ENCODE assay signal across 8 cellular contexts in the genomic region with DNA sequence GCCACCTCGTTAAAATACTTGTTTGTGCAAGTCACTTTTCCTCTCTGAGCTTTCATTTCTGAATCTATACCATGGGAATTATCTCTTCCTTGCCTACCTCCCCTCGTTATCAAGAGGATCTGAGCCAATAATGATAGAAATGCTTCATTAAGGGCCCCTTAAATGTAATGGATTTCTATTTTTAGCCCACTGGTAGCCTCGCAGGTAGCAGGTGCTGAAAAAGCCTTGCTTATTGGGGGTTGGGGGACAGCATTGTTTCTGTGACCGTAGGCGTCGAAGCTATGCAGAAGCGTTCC. TPM values are rescaled to one million over a fixed set of nuclear protein-coding genes. Genes with fewer than 3 reads are reported as not detected.
DNase-seq lines count a peak whose midpoint lies in the region; ATAC-seq and TF ChIP-seq lines count a peak whose summit lies in the region.

No MANE protein-coding gene starts in this region.

- H3K9me3 ChIP-seq in cardiac muscle cell (ENCODE audit: low read depth) = no peaks in the 10 kb centered on the region
- no peaks in the 10 kb centered on the region for H3K9me3 ChIP-seq in ascending aorta
- no peaks in the 10 kb centered on the region for H3K9me3 ChIP-seq in lung (ENCODE audit: control insufficient read depth in 2 of 2, insufficient read depth in 1 of 2, low read length in 1 of 2)
- no peaks in the 10 kb centered on the region for H3K9me3 ChIP-seq in upper lobe of left lung

- intact Hi-C loops in Right ventricle myocardium inferior (cut with DNase I) = loop anchor here (5.0 kb wide), 2 partner anchors 104 to 186 kb away; no protein-coding TSS in a partner anchor
- intact Hi-C loops in ascending aorta (cut with DNase I) = loop anchor here (5.0 to 10.0 kb wide), 2 partner anchors 89 to 154 kb away; a partner anchor contains a TSS

- TF ChIP-seq EP300 in upper lobe of left lung (IDR thresholded peaks at IDR 0.05) = no peak

- no peak for TF ChIP-seq POLR2A in upper lobe of left lung (IDR thresholded peaks at IDR 0.05)

- whole genome bisulfite sequencing in lung, 2 donors = 5 to 7% methylated on average over 7 of the region's 7 CpGs
- WGBS in upper lobe of left lung, 2 donors = 4 to 6% methylated on average over 7 of the region's 7 CpGs

- H3K27ac ChIP-seq in cardiac muscle cell = no peak overlapping the region
- no peak overlapping the region for H3K27ac ChIP-seq in ascending aorta
- H3K27ac ChIP-seq in lung (ENCODE audit: low read depth in 1 of 2, low read length in 1 of 2) = no peak overlapping the region
- H3K27ac ChIP-seq in upper lobe of left lung = peak overlapping the region in 2 of 4 donors; percentile 97 to 100

- peaks cover 19% of the 10 kb centered on the region for H3K4me1 ChIP-seq in cardiac muscle cell (ENCODE audit: low read depth)
- H3K4me1 ChIP-seq in ascending aorta = peaks cover 0 to 6% of the 10 kb centered on the region in 2 donors
- peaks cover 2 to 6% of the 10 kb centered on the region in 2 donors for H3K4me1 ChIP-seq in lung (ENCODE audit: control insufficient read depth in 2 of 2, insufficient read depth in 2 of 2, low read length in 2 of 2)
- peaks cover 26 to 40% (median 32%) of the 10 kb centered on the region in 4 donors for H3K4me1 ChIP-seq in upper lobe of left lung

- H3K36me3 ChIP-seq in cardiac muscle cell (no peaks in the 10 kb centered on the region), ascending aorta (no peaks in the 10 kb centered on the region), lung (ENCODE audit: control insufficient read depth in 2 of 2, insufficient read depth in 2 of 2, low read length in 2 of 2) (no peaks in the 10 kb centered on the region), upper lobe of left lung (no peaks in the 10 kb centered on the region)

- ATAC-seq in Right ventricle myocardium inferior = no peak
- no peak for ATAC-seq in lung (ENCODE audit: insufficient read depth, low FRiP score)
- ATAC-seq in upper lobe of left lung (ENCODE audit: low FRiP score in 2 of 2) = no peak
- no peak for ATAC-seq in GM19452 (IDR thresholded peaks at IDR 0.05; ENCODE audit: unreplicated experiment)
- ATAC-seq in HG02840 (IDR thresholded peaks at IDR 0.05; ENCODE audit: low FRiP score, unreplicated experiment) = no peak

- H3K27me3 ChIP-seq in cardiac muscle cell = no peaks in the 10 kb centered on the region
- no peaks in the 10 kb centered on the region for H3K27me3 ChIP-seq in ascending aorta
- H3K27me3 ChIP-seq in lung (ENCODE audit: control insufficient read depth, insufficient read depth) = no peaks in the 10 kb centered on the region
- H3K27me3 ChIP-seq in upper lobe of left lung = no peaks in the 10 kb centered on the region

- H3K4me3 ChIP-seq in cardiac muscle cell (peak overlapping the region; percentile 76), ascending aorta (peak overlapping the region; percentile 79 to 99), lung (peak overlapping the region; percentile 67), upper lobe of left lung (peak overlapping the region; percentile 49 to 99 (median 98))

- DNase-seq in cardiac muscle cell (ENCODE audit: low read depth in 1 of 2, low spot score in 1 of 2) = no peak
- no peak for DNase-seq in Right ventricle myocardium inferior (ENCODE audit: missing footprints)
- no peak for DNase-seq in ascending aorta (ENCODE audit: low spot score in 2 of 2)
- no peak for DNase-seq in lung (ENCODE audit: low spot score)
- DNase-seq in upper lobe of left lung = no peak
- no peak for DNase-seq in ecto neural progenitor cell (ENCODE audit: low spot score)

- no peak for TF ChIP-seq CTCF in cardiac muscle cell (IDR thresholded peaks at IDR 0.05; ENCODE audit: low read depth, low read length)
- no peak for TF ChIP-seq CTCF in ascending aorta (IDR thresholded peaks at IDR 0.05)
- no peak for TF ChIP-seq CTCF in lung (IDR thresholded peaks at IDR 0.05; ENCODE audit: control extremely low read depth, extremely low read depth)
- no peak for TF ChIP-seq CTCF in upper lobe of left lung (IDR thresholded peaks at IDR 0.05)

RNA-seq across cellular contexts. Expression of a gene that starts 0.5 kb away (rescaled TPM):
- total RNA-seq in cardiac muscle cell (13.1 and 29.0 TPM in 2 replicates), Right ventricle myocardium inferior (26.1 TPM), ascending aorta (17.1 TPM), lung (100 to 1,000 TPM in 1 of 2 donors, 10 to 100 TPM in 1; 42.2 to 157 TPM), upper lobe of left lung (100 to 1,000 TPM in 1 of 6 donors, 10 to 100 TPM in 5; 44.7 to 114 (median 64.3) TPM)
- polyA plus RNA-seq in cardiac muscle cell (44.3 and 72.9 TPM in 2 replicates), lung (10 to 100 TPM; 14.6 to 18.6 TPM)
